1 cellular context compared by ENCODE assay signal in genomic region chr11:69667619-69668604, GRCh38.
A peak's percentile ranks its signal among the peaks of the same experiment; 100 is the strongest.
TF ChIP-seq lines count a peak whose summit lies in the region.

No MANE protein-coding gene starts in this region.

TF ChIP-seq in HepG2, 621 proteins besides CTCF, POLR2A, EP300 and RAD21 (continued from another document and continues in another):
- TF ChIP-seq CERS6 (CRISPR knock-in tag; IDR thresholded peaks at IDR 0.05) (no peak), TGIF2 (CRISPR knock-in tag; IDR thresholded peaks at IDR 0.05) (peak; percentile 59; the same call in 1 of the 2 replicates), ZNF335 (CRISPR knock-in tag; IDR thresholded peaks at IDR 0.05) (peak; percentile 74; the same call in 1 of the 2 replicates), PRMT3 (CRISPR knock-in tag; IDR thresholded peaks at IDR 0.05; ENCODE audit: borderline replicate concordance, low read depth) (peak; percentile 56; the same call in 1 of the 2 replicates), ZNF430 (CRISPR knock-in tag; IDR thresholded peaks at IDR 0.05) (peak; percentile 97), AGO2 (optimal IDR thresholded peaks at IDR 0.05; ENCODE audit: low read depth, low read length) (peak; percentile 63), ZNF547 (CRISPR knock-in tag; IDR thresholded peaks at IDR 0.05) (0 out of 2 replicates have a peak, but pooled peaks have one; percentile 43), ZNF703 (CRISPR knock-in tag; IDR thresholded peaks at IDR 0.05; ENCODE audit: borderline replicate concordance) (0 out of 2 replicates have a peak, but pooled peaks have one; percentile 16), KDM5A (IDR thresholded peaks at IDR 0.05; ENCODE audit: borderline replicate concordance, low read length) (no peak), SRSF1 (optimal IDR thresholded peaks at IDR 0.05; ENCODE audit: low read depth, low read length) (peak; percentile 98), ZNF337 (CRISPR knock-in tag; IDR thresholded peaks at IDR 0.05; ENCODE audit: borderline replicate concordance, low read depth) (no peak), NFATC3 (CRISPR knock-in tag; IDR thresholded peaks at IDR 0.05) (no peak), ZBTB4 (CRISPR knock-in tag; IDR thresholded peaks at IDR 0.05; ENCODE audit: borderline replicate concordance) (peak; percentile 89; the same call in 1 of the 2 replicates), ZSCAN21 (CRISPR knock-in tag; IDR thresholded peaks at IDR 0.05; ENCODE audit: borderline replicate concordance) (peak; percentile 93), HMGA1 (CRISPR knock-in tag; conservative IDR thresholded peaks at IDR 0.05) (no peak), ZNF562 (CRISPR knock-in tag; IDR thresholded peaks at IDR 0.05; ENCODE audit: borderline replicate concordance) (no peak), ZNF280D (CRISPR knock-in tag; IDR thresholded peaks at IDR 0.05) (peak; percentile 77; the same call in 1 of the 2 replicates), BCL6 (CRISPR knock-in tag; IDR thresholded peaks at IDR 0.05) (peak; percentile 99)
- TF ChIP-seq, protein P1, sequence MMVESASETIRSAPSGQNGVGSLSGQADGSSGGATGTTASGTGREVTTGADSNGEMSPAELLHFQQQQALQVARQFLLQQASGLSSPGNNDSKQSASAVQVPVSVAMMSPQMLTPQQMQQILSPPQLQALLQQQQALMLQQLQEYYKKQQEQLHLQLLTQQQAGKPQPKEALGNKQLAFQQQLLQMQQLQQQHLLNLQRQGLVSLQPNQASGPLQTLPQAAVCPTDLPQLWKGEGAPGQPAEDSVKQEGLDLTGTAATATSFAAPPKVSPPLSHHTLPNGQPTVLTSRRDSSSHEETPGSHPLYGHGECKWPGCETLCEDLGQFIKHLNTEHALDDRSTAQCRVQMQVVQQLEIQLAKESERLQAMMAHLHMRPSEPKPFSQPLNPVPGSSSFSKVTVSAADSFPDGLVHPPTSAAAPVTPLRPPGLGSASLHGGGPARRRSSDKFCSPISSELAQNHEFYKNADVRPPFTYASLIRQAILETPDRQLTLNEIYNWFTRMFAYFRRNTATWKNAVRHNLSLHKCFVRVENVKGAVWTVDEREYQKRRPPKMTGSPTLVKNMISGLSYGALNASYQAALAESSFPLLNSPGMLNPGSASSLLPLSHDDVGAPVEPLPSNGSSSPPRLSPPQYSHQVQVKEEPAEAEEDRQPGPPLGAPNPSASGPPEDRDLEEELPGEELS (CRISPR knock-in tag; IDR thresholded peaks at IDR 0.05): peak; percentile 76
- TF ChIP-seq, protein P2, sequence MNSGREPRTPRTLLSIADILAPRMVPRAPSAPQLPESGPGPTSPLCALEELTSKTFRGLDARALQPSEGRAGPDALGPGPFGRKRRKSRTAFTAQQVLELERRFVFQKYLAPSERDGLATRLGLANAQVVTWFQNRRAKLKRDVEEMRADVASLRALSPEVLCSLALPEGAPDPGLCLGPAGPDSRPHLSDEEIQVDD (CRISPR knock-in tag; IDR thresholded peaks at IDR 0.05; ENCODE audit: borderline replicate concordance): no peak
- TF ChIP-seq, protein P3, sequence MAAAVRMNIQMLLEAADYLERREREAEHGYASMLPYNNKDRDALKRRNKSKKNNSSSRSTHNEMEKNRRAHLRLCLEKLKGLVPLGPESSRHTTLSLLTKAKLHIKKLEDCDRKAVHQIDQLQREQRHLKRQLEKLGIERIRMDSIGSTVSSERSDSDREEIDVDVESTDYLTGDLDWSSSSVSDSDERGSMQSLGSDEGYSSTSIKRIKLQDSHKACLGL (CRISPR knock-in tag; IDR thresholded peaks at IDR 0.05): peak; percentile 34; the same call in 1 of the 2 replicates
- TF ChIP-seq, protein P4, sequence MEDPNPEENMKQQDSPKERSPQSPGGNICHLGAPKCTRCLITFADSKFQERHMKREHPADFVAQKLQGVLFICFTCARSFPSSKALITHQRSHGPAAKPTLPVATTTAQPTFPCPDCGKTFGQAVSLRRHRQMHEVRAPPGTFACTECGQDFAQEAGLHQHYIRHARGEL (CRISPR knock-in tag; IDR thresholded peaks at IDR 0.05): no peak
- TF ChIP-seq, protein P5, sequence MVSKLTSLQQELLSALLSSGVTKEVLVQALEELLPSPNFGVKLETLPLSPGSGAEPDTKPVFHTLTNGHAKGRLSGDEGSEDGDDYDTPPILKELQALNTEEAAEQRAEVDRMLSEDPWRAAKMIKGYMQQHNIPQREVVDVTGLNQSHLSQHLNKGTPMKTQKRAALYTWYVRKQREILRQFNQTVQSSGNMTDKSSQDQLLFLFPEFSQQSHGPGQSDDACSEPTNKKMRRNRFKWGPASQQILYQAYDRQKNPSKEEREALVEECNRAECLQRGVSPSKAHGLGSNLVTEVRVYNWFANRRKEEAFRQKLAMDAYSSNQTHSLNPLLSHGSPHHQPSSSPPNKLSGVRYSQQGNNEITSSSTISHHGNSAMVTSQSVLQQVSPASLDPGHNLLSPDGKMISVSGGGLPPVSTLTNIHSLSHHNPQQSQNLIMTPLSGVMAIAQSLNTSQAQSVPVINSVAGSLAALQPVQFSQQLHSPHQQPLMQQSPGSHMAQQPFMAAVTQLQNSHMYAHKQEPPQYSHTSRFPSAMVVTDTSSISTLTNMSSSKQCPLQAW (CRISPR knock-in tag; IDR thresholded peaks at IDR 0.05): peak; percentile 94
- TF ChIP-seq, protein P6, sequence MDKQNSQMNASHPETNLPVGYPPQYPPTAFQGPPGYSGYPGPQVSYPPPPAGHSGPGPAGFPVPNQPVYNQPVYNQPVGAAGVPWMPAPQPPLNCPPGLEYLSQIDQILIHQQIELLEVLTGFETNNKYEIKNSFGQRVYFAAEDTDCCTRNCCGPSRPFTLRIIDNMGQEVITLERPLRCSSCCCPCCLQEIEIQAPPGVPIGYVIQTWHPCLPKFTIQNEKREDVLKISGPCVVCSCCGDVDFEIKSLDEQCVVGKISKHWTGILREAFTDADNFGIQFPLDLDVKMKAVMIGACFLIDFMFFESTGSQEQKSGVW (CRISPR knock-in tag; IDR thresholded peaks at IDR 0.05; ENCODE audit: borderline replicate concordance): no peak
- TF ChIP-seq, protein P7, sequence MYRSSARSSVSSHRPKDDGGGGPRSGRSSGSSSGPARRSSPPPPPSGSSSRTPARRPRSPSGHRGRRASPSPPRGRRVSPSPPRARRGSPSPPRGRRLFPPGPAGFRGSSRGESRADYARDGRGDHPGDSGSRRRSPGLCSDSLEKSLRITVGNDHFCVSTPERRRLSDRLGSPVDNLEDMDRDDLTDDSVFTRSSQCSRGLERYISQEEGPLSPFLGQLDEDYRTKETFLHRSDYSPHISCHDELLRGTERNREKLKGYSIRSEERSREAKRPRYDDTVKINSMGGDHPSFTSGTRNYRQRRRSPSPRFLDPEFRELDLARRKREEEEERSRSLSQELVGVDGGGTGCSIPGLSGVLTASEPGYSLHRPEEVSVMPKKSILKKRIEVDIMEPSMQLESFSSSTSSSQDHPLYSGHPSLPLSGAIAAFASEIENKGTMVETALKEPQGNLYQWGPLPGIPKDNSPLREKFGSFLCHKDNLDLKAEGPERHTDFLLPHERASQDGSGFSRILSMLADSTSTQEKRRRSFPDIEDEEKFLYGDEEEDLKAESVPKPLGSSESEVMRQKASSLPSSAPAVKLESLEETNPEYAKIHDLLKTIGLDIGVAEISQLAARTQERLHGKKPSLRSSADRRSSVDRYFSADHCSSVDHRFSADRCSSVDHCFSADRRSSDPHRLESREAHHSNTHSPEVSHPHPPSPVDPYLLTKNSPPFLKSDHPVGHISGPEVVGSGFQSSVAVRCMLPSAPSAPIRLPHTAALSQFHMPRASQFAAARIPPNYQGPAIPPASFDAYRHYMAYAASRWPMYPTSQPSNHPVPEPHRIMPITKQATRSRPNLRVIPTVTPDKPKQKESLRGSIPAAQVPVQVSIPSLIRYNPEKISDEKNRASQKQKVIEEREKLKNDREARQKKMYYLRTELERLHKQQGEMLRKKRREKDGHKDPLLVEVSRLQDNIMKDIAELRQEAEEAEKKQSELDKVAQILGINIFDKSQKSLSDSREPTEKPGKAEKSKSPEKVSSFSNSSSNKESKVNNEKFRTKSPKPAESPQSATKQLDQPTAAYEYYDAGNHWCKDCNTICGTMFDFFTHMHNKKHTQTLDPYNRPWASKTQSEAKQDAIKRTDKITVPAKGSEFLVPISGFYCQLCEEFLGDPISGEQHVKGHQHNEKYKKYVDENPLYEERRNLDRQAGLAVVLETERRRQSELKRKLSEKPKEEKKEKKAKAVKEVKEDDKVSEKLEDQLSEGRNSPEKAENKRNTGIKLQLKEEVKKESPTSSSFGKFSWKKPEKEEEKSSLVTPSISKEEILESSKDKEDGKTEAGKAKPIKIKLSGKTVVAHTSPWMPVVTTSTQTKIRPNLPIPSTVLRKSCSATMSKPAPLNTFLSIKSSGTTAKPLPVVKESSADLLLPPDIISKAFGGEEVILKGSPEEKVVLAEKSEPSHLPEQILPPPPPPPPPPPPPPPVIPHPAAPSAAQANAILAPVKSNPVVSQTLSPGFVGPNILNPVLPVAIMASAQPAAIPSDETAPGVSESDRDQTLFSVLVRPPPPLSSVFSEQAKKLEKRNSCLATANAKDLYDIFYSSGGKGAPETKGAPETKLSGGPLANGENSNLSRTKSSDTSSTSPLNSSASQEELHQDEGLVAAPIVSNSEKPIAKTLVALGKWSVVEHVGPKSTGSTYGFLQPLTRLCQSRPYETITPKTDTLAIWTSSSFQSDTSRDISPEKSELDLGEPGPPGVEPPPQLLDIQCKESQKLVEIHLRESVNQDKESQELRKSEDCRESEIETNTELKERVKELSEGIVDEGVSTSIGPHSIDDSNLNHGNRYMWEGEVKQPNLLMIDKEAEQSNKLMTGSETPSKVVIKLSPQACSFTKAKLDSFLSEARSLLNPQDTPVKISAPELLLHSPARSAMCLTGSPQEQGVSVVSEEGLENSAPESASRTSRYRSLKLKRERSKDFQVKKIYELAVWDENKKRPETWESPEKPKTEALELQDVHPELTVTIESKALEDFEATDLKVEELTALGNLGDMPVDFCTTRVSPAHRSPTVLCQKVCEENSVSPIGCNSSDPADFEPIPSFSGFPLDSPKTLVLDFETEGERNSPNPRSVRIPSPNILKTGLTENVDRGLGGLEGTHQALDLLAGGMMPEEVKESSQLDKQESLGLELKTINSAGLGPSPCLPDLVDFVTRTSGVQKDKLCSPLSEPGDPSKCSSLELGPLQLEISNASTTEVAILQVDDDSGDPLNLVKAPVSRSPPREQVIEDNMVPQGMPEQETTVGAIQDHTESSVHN (CRISPR knock-in tag; IDR thresholded peaks at IDR 0.05): 0 out of 2 replicates have a peak, but pooled peaks have one; percentile 67
- TF ChIP-seq, protein P8, sequence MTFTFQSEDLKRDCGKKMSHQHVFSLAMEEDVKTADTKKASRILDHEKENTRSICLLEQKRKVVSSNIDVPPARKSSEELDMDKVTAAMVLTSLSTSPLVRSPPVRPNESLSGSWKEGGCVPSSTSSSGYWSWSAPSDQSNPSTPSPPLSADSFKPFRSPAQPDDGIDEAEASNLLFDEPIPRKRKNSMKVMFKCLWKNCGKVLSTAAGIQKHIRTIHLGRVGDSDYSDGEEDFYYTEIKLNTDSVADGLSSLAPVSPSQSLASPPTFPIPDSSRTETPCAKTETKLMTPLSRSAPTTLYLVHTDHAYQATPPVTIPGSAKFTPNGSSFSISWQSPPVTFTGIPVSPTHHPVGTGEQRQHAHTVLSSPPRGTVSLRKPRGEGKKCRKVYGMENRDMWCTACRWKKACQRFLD (CRISPR knock-in tag; IDR thresholded peaks at IDR 0.05; ENCODE audit: borderline replicate concordance): no peak; the same call in 1 of the 2 replicates
